ENCODE assay signal across 20 cellular contexts in genomic region chr1:119590377-119590776, GRCh38.
"Had no signal": no experiment of that assay in that cellular context is flagged by ENCODE, and none has a peak within 500 bp of the region (broad histone marks: within the 10 kb centered on the region; RNA-seq: fewer than 3 reads in every experiment).

No MANE protein-coding gene starts in this region.

- H3K27ac Mint-ChIP-seq: memory B cell; mesothelial cell of epicardium; natural killer cell treated with Interleukin-12 subunit alpha and Interleukin-12 subunit beta and Interleukin-15 and Interleukin-18, amount 100 ng/mL, for 72 hours; neural progenitor cell; progenitor cell of endocrine pancreas; type B pancreatic cell had no signal

- H3K4me3 ChIP-seq: coronary artery, dorsolateral prefrontal cortex, heart left ventricle, lower lobe of right lung, neural progenitor cell, pancreas, smooth muscle cell, uterus had no signal

- H3K27ac ChIP-seq: coronary artery, dorsolateral prefrontal cortex, lower lobe of right lung, neural progenitor cell, pancreas, uterus had no signal

- ATAC-seq: natural killer cell treated with Interleukin-12 subunit alpha and Interleukin-12 subunit beta and Interleukin-15 and Interleukin-18, amount 100 ng/mL, for 72 hours; right cardiac atrium had no signal

- H3K9me3 Mint-ChIP-seq: neural progenitor cell, type B pancreatic cell had no signal

- H3K36me3 Mint-ChIP-seq: natural killer cell treated with Interleukin-12 subunit alpha and Interleukin-12 subunit beta and Interleukin-15 and Interleukin-18, amount 100 ng/mL, for 72 hours; neural progenitor cell; type B pancreatic cell had no signal

- H3K4me3 Mint-ChIP-seq: memory B cell; mesothelial cell of epicardium; natural killer cell treated with Interleukin-12 subunit alpha and Interleukin-12 subunit beta and Interleukin-15 and Interleukin-18, amount 100 ng/mL, for 72 hours; neural progenitor cell; type B pancreatic cell had no signal

- H3K27me3 Mint-ChIP-seq: type B pancreatic cell had no signal

- H3K36me3 ChIP-seq: heart left ventricle, lower lobe of right lung, neural progenitor cell, pancreas, uterus had no signal

- H3K27me3 ChIP-seq: dorsolateral prefrontal cortex, heart left ventricle, neural progenitor cell, pancreas, uterus had no signal

- DNase-seq: dorsolateral prefrontal cortex; effector CD8-positive, alpha-beta T cell; heart left ventricle; hypothalamus; islet precursor cell; lower lobe of right lung; nucleus accumbens; pancreas; right cardiac atrium; stimulated activated CD4-positive, alpha-beta T cell treated with anti-CD3 and anti-CD28 coated beads, Interleukin-2, amount 100 ng/mL, for 48 hours; stimulated activated naive CD4-positive, alpha-beta T cell treated with Interleukin-2 at 50 U/mL for 16 hours; uterus had no signal

- H3K4me2 ChIP-seq: neural progenitor cell, smooth muscle cell had no signal

- H3K9ac ChIP-seq: neural progenitor cell had no signal

- H3K9me3 ChIP-seq: pancreas, uterus had no signal

- H2AFZ ChIP-seq: neural progenitor cell had no signal

- H3K4me1 ChIP-seq: neural progenitor cell, pancreas, uterus had no signal
